ENCODE assay signal across 2 cellular contexts in the genomic region with DNA sequence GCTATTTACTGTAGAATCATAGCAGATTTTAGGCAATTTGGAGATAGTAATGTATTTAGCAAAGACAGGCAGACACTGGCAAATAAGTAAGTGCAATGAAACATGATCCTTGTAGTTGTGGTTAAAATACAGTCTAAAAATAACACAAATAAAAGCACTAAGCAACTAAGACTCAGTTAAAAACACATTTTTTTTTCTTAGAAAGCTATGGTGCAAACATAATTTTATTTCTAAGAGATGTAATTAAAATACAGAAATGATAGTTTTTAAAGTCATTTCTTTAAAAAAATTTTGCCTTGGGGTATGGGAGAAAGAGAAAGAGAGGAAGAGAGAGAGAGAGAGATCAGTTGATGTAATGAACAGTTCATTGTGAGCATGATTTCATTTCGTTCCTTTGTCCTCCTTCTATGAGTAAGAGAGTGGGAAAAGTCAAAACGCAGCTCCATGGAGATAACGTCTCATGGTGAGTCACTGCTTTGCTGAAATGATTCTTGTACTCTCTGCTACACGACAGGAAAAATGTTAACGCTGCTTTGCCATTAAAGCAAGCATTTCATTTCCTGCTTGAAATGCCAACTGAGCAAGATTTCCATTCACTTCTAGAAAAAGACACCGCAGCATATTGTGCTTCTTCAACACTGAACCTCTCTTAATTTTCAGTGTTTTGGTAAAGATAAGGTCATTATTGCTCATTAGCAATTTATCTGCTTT.
TF ChIP-seq lines count a peak whose summit lies in the region.

No MANE protein-coding gene starts in this region.

TF ChIP-seq in PFSK-1, 5 proteins besides CTCF, POLR2A, EP300 and RAD21 (continued from another document):
- TF ChIP-seq, protein P1, sequence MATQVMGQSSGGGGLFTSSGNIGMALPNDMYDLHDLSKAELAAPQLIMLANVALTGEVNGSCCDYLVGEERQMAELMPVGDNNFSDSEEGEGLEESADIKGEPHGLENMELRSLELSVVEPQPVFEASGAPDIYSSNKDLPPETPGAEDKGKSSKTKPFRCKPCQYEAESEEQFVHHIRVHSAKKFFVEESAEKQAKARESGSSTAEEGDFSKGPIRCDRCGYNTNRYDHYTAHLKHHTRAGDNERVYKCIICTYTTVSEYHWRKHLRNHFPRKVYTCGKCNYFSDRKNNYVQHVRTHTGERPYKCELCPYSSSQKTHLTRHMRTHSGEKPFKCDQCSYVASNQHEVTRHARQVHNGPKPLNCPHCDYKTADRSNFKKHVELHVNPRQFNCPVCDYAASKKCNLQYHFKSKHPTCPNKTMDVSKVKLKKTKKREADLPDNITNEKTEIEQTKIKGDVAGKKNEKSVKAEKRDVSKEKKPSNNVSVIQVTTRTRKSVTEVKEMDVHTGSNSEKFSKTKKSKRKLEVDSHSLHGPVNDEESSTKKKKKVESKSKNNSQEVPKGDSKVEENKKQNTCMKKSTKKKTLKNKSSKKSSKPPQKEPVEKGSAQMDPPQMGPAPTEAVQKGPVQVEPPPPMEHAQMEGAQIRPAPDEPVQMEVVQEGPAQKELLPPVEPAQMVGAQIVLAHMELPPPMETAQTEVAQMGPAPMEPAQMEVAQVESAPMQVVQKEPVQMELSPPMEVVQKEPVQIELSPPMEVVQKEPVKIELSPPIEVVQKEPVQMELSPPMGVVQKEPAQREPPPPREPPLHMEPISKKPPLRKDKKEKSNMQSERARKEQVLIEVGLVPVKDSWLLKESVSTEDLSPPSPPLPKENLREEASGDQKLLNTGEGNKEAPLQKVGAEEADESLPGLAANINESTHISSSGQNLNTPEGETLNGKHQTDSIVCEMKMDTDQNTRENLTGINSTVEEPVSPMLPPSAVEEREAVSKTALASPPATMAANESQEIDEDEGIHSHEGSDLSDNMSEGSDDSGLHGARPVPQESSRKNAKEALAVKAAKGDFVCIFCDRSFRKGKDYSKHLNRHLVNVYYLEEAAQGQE (IDR thresholded peaks at IDR 0.05; ENCODE audit: insufficient read depth in 1 of 2, low read depth in 2 of 2, low read length in 2 of 2) = peak in 1 of 2 experiments; percentile 47; a peak in 1 of 4 replicates
- peak; percentile 51; the same call in 1 of the 2 replicates for TF ChIP-seq POLR2AphosphoS5 (IDR thresholded peaks at IDR 0.05; ENCODE audit: low read depth, low read length)
- TF ChIP-seq FOXP2 (optimal IDR thresholded peaks at IDR 0.05; ENCODE audit: borderline replicate concordance, extremely low read depth, extremely low read length, insufficient read depth) = no peak
- 0 out of 2 replicates have a peak, but pooled peaks have one; percentile 23 for TF ChIP-seq SIN3A (IDR thresholded peaks at IDR 0.05; ENCODE audit: borderline replicate concordance, insufficient read depth, low read length)

TF ChIP-seq in K562, 482 proteins besides CTCF, POLR2A, EP300 and RAD21 (continued from another document):
- TF ChIP-seq JUND (IDR thresholded peaks at IDR 0.05; ENCODE audit: borderline replicate concordance, low read depth, low read length) (peak; percentile 85), JUND (tag; IDR thresholded peaks at IDR 0.05; ENCODE audit: borderline replicate concordance, low read depth, low read length) (peak; percentile 90), NFE2 (IDR thresholded peaks at IDR 0.05; ENCODE audit: low read depth) (0 out of 2 replicates have a peak, but pooled peaks have one; percentile 7), PCBP1 (IDR thresholded peaks at IDR 0.05; ENCODE audit: low read depth, low read length, poor library complexity, severe bottlenecking) (no peak), FOSL1 (tag; conservative IDR thresholded peaks at IDR 0.05) (peak; percentile 94), SMAD1 (IDR thresholded peaks at IDR 0.05; ENCODE audit: low read depth, low read length, partially characterized antibody) (no peak), ZNF586 (CRISPR knock-in tag; conservative IDR thresholded peaks at IDR 0.05) (no peak), ZNF316 (IDR thresholded peaks at IDR 0.05) (0 out of 2 replicates have a peak, but pooled peaks have one; percentile 24), JUN (IDR thresholded peaks at IDR 0.05; ENCODE audit: borderline replicate concordance, low read depth, low read length) (peak; percentile 57; the same call in 1 of the 2 replicates), JUN (CRISPR knock-in tag; IDR thresholded peaks at IDR 0.05; ENCODE audit: borderline replicate concordance) (no peak)
TF ChIP-seq in K562: peak in this region for 14.
